In the genomic region with DNA sequence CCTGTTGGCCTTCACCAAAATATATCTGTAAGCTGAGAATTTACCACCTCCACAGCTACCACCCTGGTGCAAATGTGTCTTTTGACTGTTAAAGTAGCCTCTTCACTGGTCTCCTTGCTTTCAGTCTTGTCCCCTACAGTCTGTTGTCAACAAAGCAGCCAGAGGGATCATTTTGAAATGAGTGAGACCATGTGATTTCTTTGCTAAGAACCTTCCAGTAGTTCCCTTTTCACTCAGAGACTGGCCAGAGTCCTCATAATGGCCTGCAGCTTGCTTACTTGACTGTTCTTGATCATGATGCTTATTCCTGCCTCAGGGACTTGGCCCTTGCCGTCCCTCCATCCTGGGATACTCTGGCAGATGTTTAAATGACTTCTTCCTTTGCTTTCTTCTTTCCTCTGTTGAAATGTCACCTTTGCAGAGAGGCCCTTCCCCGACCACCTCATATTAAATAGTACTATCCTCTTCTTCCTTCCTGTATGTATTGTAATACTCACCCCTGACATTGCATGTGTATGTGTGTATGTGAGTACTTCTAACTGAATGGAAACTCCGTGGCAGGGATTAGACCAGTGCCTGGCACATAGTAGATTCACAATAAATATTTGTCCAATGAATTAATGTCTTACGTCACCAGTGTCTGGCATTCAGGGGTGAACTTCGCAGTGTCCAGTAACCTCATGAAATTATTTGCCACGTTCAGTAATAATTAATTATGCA, we compare ENCODE assay signal across 2 cellular contexts.
TF ChIP-seq lines count a peak whose summit lies in the region.

No MANE protein-coding gene starts in this region.

TF ChIP-seq in HEK293, 187 proteins besides CTCF, POLR2A, EP300 and RAD21 (continued from another document):
- TF ChIP-seq, protein P1, sequence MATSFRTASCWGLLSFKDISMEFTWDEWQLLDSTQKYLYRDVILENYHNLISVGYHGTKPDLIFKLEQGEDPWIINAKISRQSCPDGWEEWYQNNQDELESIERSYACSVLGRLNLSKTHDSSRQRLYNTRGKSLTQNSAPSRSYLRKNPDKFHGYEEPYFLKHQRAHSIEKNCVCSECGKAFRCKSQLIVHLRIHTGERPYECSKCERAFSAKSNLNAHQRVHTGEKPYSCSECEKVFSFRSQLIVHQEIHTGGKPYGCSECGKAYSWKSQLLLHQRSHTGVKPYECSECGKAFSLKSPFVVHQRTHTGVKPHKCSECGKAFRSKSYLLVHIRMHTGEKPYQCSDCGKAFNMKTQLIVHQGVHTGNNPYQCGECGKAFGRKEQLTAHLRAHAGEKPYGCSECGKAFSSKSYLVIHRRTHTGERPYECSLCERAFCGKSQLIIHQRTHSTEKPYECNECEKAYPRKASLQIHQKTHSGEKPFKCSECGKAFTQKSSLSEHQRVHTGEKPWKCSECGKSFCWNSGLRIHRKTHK (tag by site-specific recombination; IDR thresholded peaks at IDR 0.05), result no peak
- TF ChIP-seq TCF7L2 (IDR thresholded peaks at IDR 0.05; ENCODE audit: borderline replicate concordance, low read depth, low read length) (no peak), ZNF423 (tag by site-specific recombination; IDR thresholded peaks at IDR 0.05) (no peak), ZNF211 (tag by site-specific recombination; IDR thresholded peaks at IDR 0.05; ENCODE audit: low read depth) (no peak), ZNF664 (tag by site-specific recombination; IDR thresholded peaks at IDR 0.05) (0 out of 2 replicates have a peak, but pooled peaks have one; percentile 33)

TF ChIP-seq in SK-N-SH treated with all-trans-retinoic acid at 6 μM for 48 hours, 23 proteins besides CTCF, POLR2A, EP300 and RAD21 (continued from another document):
- TF ChIP-seq, protein P2, sequence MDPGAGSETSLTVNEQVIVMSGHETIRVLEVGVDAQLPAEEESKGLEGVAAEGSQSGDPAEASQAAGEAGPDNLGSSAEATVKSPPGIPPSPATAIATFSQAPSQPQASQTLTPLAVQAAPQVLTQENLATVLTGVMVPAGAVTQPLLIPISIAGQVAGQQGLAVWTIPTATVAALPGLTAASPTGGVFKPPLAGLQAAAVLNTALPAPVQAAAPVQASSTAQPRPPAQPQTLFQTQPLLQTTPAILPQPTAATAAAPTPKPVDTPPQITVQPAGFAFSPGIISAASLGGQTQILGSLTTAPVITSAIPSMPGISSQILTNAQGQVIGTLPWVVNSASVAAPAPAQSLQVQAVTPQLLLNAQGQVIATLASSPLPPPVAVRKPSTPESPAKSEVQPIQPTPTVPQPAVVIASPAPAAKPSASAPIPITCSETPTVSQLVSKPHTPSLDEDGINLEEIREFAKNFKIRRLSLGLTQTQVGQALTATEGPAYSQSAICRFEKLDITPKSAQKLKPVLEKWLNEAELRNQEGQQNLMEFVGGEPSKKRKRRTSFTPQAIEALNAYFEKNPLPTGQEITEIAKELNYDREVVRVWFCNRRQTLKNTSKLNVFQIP (CRISPR knock-in tag; IDR thresholded peaks at IDR 0.05; ENCODE audit: borderline replicate concordance, low read depth), result no peak
- TF ChIP-seq ZNF565 (CRISPR knock-in tag; conservative IDR thresholded peaks at IDR 0.05; ENCODE audit: low read depth) (no peak), SNAI2 (CRISPR knock-in tag; IDR thresholded peaks at IDR 0.05) (no peak), BACH2 (CRISPR knock-in tag; IDR thresholded peaks at IDR 0.05; ENCODE audit: borderline replicate concordance) (no peak), ZFP30 (CRISPR knock-in tag; IDR thresholded peaks at IDR 0.05) (no peak), ZNF8 (CRISPR knock-in tag; IDR thresholded peaks at IDR 0.05) (no peak), ZNF70 (CRISPR knock-in tag; IDR thresholded peaks at IDR 0.05) (no peak), OSR1 (CRISPR knock-in tag; IDR thresholded peaks at IDR 0.05) (no peak), RARB (CRISPR knock-in tag; IDR thresholded peaks at IDR 0.05) (no peak), GLIS3 (CRISPR knock-in tag; IDR thresholded peaks at IDR 0.05) (no peak), ISL1 (CRISPR knock-in tag; IDR thresholded peaks at IDR 0.05) (no peak)
- TF ChIP-seq, protein P3, sequence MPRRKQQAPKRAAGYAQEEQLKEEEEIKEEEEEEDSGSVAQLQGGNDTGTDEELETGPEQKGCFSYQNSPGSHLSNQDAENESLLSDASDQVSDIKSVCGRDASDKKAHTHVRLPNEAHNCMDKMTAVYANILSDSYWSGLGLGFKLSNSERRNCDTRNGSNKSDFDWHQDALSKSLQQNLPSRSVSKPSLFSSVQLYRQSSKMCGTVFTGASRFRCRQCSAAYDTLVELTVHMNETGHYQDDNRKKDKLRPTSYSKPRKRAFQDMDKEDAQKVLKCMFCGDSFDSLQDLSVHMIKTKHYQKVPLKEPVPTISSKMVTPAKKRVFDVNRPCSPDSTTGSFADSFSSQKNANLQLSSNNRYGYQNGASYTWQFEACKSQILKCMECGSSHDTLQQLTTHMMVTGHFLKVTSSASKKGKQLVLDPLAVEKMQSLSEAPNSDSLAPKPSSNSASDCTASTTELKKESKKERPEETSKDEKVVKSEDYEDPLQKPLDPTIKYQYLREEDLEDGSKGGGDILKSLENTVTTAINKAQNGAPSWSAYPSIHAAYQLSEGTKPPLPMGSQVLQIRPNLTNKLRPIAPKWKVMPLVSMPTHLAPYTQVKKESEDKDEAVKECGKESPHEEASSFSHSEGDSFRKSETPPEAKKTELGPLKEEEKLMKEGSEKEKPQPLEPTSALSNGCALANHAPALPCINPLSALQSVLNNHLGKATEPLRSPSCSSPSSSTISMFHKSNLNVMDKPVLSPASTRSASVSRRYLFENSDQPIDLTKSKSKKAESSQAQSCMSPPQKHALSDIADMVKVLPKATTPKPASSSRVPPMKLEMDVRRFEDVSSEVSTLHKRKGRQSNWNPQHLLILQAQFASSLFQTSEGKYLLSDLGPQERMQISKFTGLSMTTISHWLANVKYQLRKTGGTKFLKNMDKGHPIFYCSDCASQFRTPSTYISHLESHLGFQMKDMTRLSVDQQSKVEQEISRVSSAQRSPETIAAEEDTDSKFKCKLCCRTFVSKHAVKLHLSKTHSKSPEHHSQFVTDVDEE (CRISPR knock-in tag; IDR thresholded peaks at IDR 0.05), result no peak
